1 cellular context compared by ENCODE assay signal in the genomic region with DNA sequence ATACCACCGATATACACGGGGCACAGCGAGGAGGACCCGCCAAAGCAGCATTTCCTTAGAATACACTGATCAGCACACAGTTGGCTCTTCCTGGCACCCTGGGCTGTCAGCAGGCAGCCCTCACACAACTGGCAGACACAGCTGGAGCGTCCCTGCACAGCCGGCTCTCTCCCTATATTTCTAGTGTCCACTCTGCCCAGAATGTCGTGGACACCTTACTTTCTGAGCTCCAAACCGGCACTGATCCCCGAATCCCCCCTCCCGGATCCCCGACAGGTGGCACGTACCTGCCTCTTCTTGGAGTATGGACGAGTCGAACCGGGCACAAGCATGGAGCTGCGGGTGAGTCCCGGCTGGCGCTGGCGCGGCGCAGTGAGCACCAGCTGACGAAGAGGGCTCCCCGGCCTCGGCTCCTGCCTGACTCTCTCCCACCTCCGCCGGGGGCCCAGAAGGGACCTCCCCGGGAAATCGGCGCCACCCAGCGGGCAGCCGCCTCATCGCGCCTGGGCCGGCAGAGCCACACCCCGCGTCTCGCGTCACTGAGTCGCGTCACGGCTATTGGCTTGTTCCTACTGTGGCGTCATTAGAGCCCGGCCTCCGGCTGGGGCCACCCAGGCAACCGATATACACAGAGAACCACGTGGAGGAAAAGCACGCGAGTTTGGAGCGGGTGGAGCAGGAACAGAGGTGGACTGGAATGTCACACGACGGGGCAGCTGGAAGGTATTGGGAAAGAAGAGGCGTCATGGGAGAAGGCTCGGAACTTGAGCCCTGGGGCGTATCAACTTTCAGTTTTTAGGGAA.
TF ChIP-seq lines count a peak whose summit lies in the region.

A gene with protein sequence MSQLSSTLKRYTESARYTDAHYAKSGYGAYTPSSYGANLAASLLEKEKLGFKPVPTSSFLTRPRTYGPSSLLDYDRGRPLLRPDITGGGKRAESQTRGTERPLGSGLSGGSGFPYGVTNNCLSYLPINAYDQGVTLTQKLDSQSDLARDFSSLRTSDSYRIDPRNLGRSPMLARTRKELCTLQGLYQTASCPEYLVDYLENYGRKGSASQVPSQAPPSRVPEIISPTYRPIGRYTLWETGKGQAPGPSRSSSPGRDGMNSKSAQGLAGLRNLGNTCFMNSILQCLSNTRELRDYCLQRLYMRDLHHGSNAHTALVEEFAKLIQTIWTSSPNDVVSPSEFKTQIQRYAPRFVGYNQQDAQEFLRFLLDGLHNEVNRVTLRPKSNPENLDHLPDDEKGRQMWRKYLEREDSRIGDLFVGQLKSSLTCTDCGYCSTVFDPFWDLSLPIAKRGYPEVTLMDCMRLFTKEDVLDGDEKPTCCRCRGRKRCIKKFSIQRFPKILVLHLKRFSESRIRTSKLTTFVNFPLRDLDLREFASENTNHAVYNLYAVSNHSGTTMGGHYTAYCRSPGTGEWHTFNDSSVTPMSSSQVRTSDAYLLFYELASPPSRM (minus strand): TSS at position 505 of the 803 bp plus-strand sequence. CDS start 8,210 bp downstream, outside the sequence.

TF ChIP-seq in GM23338, 12 proteins besides CTCF, POLR2A, EP300 and RAD21:
- TF ChIP-seq, protein P1, sequence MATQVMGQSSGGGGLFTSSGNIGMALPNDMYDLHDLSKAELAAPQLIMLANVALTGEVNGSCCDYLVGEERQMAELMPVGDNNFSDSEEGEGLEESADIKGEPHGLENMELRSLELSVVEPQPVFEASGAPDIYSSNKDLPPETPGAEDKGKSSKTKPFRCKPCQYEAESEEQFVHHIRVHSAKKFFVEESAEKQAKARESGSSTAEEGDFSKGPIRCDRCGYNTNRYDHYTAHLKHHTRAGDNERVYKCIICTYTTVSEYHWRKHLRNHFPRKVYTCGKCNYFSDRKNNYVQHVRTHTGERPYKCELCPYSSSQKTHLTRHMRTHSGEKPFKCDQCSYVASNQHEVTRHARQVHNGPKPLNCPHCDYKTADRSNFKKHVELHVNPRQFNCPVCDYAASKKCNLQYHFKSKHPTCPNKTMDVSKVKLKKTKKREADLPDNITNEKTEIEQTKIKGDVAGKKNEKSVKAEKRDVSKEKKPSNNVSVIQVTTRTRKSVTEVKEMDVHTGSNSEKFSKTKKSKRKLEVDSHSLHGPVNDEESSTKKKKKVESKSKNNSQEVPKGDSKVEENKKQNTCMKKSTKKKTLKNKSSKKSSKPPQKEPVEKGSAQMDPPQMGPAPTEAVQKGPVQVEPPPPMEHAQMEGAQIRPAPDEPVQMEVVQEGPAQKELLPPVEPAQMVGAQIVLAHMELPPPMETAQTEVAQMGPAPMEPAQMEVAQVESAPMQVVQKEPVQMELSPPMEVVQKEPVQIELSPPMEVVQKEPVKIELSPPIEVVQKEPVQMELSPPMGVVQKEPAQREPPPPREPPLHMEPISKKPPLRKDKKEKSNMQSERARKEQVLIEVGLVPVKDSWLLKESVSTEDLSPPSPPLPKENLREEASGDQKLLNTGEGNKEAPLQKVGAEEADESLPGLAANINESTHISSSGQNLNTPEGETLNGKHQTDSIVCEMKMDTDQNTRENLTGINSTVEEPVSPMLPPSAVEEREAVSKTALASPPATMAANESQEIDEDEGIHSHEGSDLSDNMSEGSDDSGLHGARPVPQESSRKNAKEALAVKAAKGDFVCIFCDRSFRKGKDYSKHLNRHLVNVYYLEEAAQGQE (IDR thresholded peaks at IDR 0.05; ENCODE audit: unreplicated experiment), result no peak
- TF ChIP-seq EZH2phosphoT487 (IDR thresholded peaks at IDR 0.05; ENCODE audit: unreplicated experiment), result no peak
- TF ChIP-seq CREB1 (CRISPR knock-in tag; IDR thresholded peaks at IDR 0.05; ENCODE audit: low read depth), result peak; percentile 96
- no peak for TF ChIP-seq POLR2AphosphoS5 (IDR thresholded peaks at IDR 0.05; ENCODE audit: low read depth)
- no peak for TF ChIP-seq ZNF331 (CRISPR knock-in tag; IDR thresholded peaks at IDR 0.05; ENCODE audit: low read depth)
